In the genomic region with DNA sequence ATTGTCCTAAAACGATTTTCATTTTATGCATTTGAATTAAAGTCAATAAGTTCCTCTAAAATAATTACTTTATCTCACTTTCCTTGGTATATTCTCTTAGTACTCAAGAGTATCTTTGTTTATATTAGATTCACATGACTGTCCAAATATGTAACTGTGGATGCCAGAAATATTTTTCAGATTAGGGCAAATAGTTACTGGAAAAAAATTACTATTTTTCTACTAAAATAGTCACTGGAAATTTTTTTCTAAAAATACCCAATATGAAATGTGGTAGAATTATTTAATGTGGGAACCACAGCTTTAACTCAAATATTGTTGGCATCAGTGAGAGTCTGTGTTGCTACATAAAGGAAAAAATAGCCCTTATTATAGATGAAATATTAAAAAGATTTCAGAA, we compare ENCODE assay signal across 1 cellular context.
TF ChIP-seq lines count a peak whose summit lies in the region.

No MANE protein-coding gene starts in this region.

TF ChIP-seq in IMR-90, 13 proteins besides CTCF, POLR2A, EP300 and RAD21:
- TF ChIP-seq MAZ (IDR thresholded peaks at IDR 0.05; ENCODE audit: borderline replicate concordance, low read depth, low read length): no peak
- TF ChIP-seq RCOR1 (IDR thresholded peaks at IDR 0.05; ENCODE audit: insufficient replicate concordance, low read length): no peak
- TF ChIP-seq RFX5 (IDR thresholded peaks at IDR 0.05; ENCODE audit: low read depth, low read length): no peak
- TF ChIP-seq MXI1 (IDR thresholded peaks at IDR 0.05; ENCODE audit: borderline replicate concordance, low read depth, low read length): no peak
- TF ChIP-seq ELK1 (IDR thresholded peaks at IDR 0.05; ENCODE audit: borderline replicate concordance, low read depth, low read length): no peak
- TF ChIP-seq CEBPB (IDR thresholded peaks at IDR 0.05; ENCODE audit: low read depth, low read length): no peak
- TF ChIP-seq, protein P1, sequence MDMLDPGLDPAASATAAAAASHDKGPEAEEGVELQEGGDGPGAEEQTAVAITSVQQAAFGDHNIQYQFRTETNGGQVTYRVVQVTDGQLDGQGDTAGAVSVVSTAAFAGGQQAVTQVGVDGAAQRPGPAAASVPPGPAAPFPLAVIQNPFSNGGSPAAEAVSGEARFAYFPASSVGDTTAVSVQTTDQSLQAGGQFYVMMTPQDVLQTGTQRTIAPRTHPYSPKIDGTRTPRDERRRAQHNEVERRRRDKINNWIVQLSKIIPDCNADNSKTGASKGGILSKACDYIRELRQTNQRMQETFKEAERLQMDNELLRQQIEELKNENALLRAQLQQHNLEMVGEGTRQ (IDR thresholded peaks at IDR 0.05; ENCODE audit: low read depth, low read length): no peak
